ENCODE assay signal across 16 cellular contexts in genomic region chrX:1914606-1915365, GRCh38.
"Had no signal": no experiment of that assay in that cellular context is flagged by ENCODE, and none has a peak within 500 bp of the region (broad histone marks: within the 10 kb centered on the region; RNA-seq: fewer than 3 reads in every experiment).

No MANE protein-coding gene starts in this region.

- H3K27ac ChIP-seq: cardiac muscle cell, dorsolateral prefrontal cortex, gastrocnemius medialis, heart left ventricle, VCaP had no signal

- ATAC-seq: activated T-cell treated with anti-CD3 and anti-CD28 coated beads, Interleukin-2, amount 50 U/mL, for 4 hours; gastrocnemius medialis; heart left ventricle; mucosa of descending colon; naive thymus-derived CD4-positive, alpha-beta T cell; stimulated activated memory B cell treated with anti-CD40 and anti-IgM and Interleukin-4, amounts not matched to agents 10 μg/mL and 1 μg/mL and 100 μg/mL, for 72 hours had no signal

- DNase-seq: activated CD4-positive, alpha-beta memory T cell treated with anti-CD3 and anti-CD28 coated beads, Interleukin-2, amount 10 ng/mL, durations not matched to agents 7 days and 5 days; activated CD4-positive, alpha-beta T cell treated with anti-CD3 and anti-CD28 coated beads for 4 hours; activated effector memory CD4-positive, alpha-beta T cell treated with Interleukin-2 at 50 U/mL for 16 hours; activated naive CD4-positive, alpha-beta T cell treated with anti-CD3 and anti-CD28 coated beads, Interleukin-2, amount 50 U/mL, for 16 hours; activated T-cell treated with anti-CD3 and anti-CD28 coated beads, Interleukin-2, amount 50 U/mL, for 4 hours; dorsolateral prefrontal cortex; erythroblast; gastrocnemius medialis; heart left ventricle; islet precursor cell; mucosa of descending colon; naive thymus-derived CD4-positive, alpha-beta T cell; stimulated activated CD4-positive, alpha-beta T cell treated with anti-CD3 and anti-CD28 coated beads, Interleukin-12 subunit alpha, Interleukin-12 subunit beta, amount 100 ng/mL, for 4 hours had no signal

- H3K27me3 Mint-ChIP-seq: activated CD4-positive, alpha-beta memory T cell treated with anti-CD3 and anti-CD28 coated beads, Interleukin-2, amount 10 ng/mL, durations not matched to agents 7 days and 5 days had no signal

- H3K27me3 ChIP-seq: cardiac muscle cell, gastrocnemius medialis, heart left ventricle had no signal

- H3K4me1 Mint-ChIP-seq: activated CD4-positive, alpha-beta memory T cell treated with anti-CD3 and anti-CD28 coated beads, Interleukin-2, amount 10 ng/mL, durations not matched to agents 7 days and 5 days had no signal

- H3K4me3 ChIP-seq: cardiac muscle cell, dorsolateral prefrontal cortex, gastrocnemius medialis, heart left ventricle, mucosa of descending colon had no signal

- H3K4me3 Mint-ChIP-seq: activated CD4-positive, alpha-beta memory T cell treated with anti-CD3 and anti-CD28 coated beads, Interleukin-2, amount 10 ng/mL, durations not matched to agents 7 days and 5 days; activated T-cell treated with anti-CD3 and anti-CD28 coated beads, Interleukin-2, amount 50 U/mL, for 4 hours; naive thymus-derived CD4-positive, alpha-beta T cell; stimulated activated memory B cell treated with anti-CD40 and anti-IgM and Interleukin-4, amounts not matched to agents 10 μg/mL and 1 μg/mL and 100 μg/mL, for 72 hours had no signal

- H3K4me1 ChIP-seq: gastrocnemius medialis, heart left ventricle had no signal

- H3K36me3 Mint-ChIP-seq: stimulated activated memory B cell treated with anti-CD40 and anti-IgM and Interleukin-4, amounts not matched to agents 10 μg/mL and 1 μg/mL and 100 μg/mL, for 72 hours had no signal

- H3K36me3 ChIP-seq: cardiac muscle cell, gastrocnemius medialis, heart left ventricle had no signal

- H3K27ac Mint-ChIP-seq: activated CD4-positive, alpha-beta memory T cell treated with anti-CD3 and anti-CD28 coated beads, Interleukin-2, amount 10 ng/mL, durations not matched to agents 7 days and 5 days; naive thymus-derived CD4-positive, alpha-beta T cell; stimulated activated memory B cell treated with anti-CD40 and anti-IgM and Interleukin-4, amounts not matched to agents 10 μg/mL and 1 μg/mL and 100 μg/mL, for 72 hours had no signal

- H3K9me3 Mint-ChIP-seq: activated CD4-positive, alpha-beta memory T cell treated with anti-CD3 and anti-CD28 coated beads, Interleukin-2, amount 10 ng/mL, durations not matched to agents 7 days and 5 days; activated T-cell treated with anti-CD3 and anti-CD28 coated beads, Interleukin-2, amount 50 U/mL, for 4 hours had no signal

- H3K9me3 ChIP-seq: gastrocnemius medialis, mucosa of descending colon had no signal
